ENCODE assay signal across 9 cellular contexts in the genomic region with DNA sequence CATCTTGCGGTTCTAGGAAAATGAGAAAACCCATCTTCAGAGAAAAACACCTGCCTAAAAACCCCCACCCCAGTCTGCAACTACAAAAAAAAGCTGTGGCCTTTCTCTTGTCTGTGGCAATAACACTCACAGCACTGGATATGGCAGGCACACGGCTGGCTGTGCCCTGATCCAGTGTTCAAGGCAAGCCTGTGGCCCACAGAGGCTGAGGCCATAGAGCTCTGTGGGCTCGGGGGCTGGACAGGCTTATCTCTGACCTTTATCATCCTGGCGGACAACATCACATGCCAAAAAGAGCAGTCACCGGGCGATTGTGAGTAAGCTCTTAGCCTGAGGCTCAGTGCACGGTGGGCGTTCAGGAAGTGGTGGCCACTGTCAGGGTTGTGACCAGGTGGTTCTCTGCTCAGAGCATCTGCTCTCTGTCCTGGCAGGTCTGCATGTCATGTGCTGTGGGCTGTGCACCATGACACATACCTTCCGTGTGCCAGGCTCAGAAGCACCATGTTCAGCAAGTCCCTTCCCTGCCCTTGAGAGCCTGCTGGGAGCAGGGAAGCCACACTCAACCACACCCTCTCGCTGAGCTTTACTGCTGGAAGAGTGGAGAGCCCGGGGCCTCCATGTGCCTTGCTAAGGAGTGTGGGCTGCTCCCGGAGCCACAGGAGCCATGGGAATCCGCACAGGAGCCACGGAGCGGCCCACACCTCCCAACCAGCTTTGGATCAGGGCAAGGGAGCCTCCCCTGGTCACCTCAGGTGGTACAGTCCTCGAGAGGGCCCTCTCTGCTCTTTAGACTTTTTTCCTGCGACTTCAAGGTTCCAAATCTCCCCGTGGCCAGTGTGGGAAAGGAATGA. TPM values are rescaled to one million over a fixed set of nuclear protein-coding genes. Genes with fewer than 3 reads are reported as not detected.
A peak's percentile ranks its signal among the peaks of the same experiment; 100 is the strongest.
DNase-seq lines count a peak whose midpoint lies in the region; ATAC-seq, FAIRE-seq and TF ChIP-seq lines count a peak whose summit lies in the region.
"Had no signal": no experiment of that assay in that cellular context is flagged by ENCODE, and none has a peak within 500 bp of the region (broad histone marks: within the 10 kb centered on the region; RNA-seq: fewer than 3 reads in every experiment).

No MANE protein-coding gene starts in this region.

- DNase-seq in A549 (ENCODE audit: low read depth in 1 of 2, low spot score in 1 of 2) (peak in 1 of 2 experiments; percentile 67), H54 (ENCODE audit: insufficient read length, low spot score) (peak; percentile 72), SK-N-SH (peak; percentile 71), left ventricle myocardium inferior (no peak), sigmoid colon (no peak), NCI-H1694 (lab: John Stamatoyannopoulos, UW) (no peak), NCI-H774 (lab: John Stamatoyannopoulos, UW) (no peak), NCI-H1092 treated with DMSO at 0.1 percent for 48 hours (lab: John Stamatoyannopoulos, UW) (no peak)

- H3K9me3 ChIP-seq in A549: no peaks in the 10 kb centered on the region
- H3K9me3 ChIP-seq in SK-N-SH: no peaks in the 10 kb centered on the region
- H3K9me3 ChIP-seq in left ventricle myocardium inferior (replicated peaks): no peaks in the 10 kb centered on the region
- H3K9me3 ChIP-seq in sigmoid colon: no peaks in the 10 kb centered on the region

- H3K27me3 ChIP-seq in SK-N-SH (ENCODE audit: insufficient read depth) (no peaks in the 10 kb centered on the region), left ventricle myocardium inferior (ENCODE audit: low read depth) (no peaks in the 10 kb centered on the region), sigmoid colon (no peaks in the 10 kb centered on the region)

- no peak overlapping the region for H3K4me3 ChIP-seq in A549
- no peak overlapping the region for H3K4me3 ChIP-seq in SK-N-SH (ENCODE audit: low read depth in 2 of 2, low read length in 1 of 2)
- H3K4me3 ChIP-seq in left ventricle myocardium inferior: no peak overlapping the region
- H3K4me3 ChIP-seq in sigmoid colon: no peak overlapping the region

- intact Hi-C loops in left ventricle myocardium inferior (cut with micrococcal nuclease): no loop called here
- intact Hi-C loops in sigmoid colon (cut with DNase I): no loop called here

- TF ChIP-seq RAD21 in A549 (conservative IDR thresholded peaks at IDR 0.05 in 1 of 2, IDR thresholded peaks at IDR 0.05 in 1 of 2) (0 out of 5 replicates have a peak, but pooled peaks have one; percentile 17), SK-N-SH (IDR thresholded peaks at IDR 0.05; ENCODE audit: low read length) (no peak)

- H3K27ac ChIP-seq in A549 (peak overlapping the region; percentile 53 to 86), SK-N-SH (ENCODE audit: low read depth in 2 of 2, low read length in 1 of 2) (peak overlapping the region in 1 of 2 experiments; percentile 8; a peak in 2 of 4 replicates), left ventricle myocardium inferior (replicated peaks) (peak overlapping the region; percentile 56), sigmoid colon (no peak overlapping the region)

- peak; percentile 80 to 81 for ATAC-seq in A549

- H3K36me3 ChIP-seq in SK-N-SH (replicated peaks in 1 of 2; ENCODE audit: control insufficient read depth in 1 of 2, insufficient read depth in 2 of 2, low read length in 1 of 2) (no peaks in the 10 kb centered on the region), left ventricle myocardium inferior (no peaks in the 10 kb centered on the region), sigmoid colon (no peaks in the 10 kb centered on the region)

- TF ChIP-seq POLR2A in A549 (IDR thresholded peaks at IDR 0.05; ENCODE audit: low read length) (no peak), H54 (IDR thresholded peaks at IDR 0.05; ENCODE audit: low read depth, low read length) (0 out of 2 replicates have a peak, but pooled peaks have one; percentile 4), sigmoid colon (IDR thresholded peaks at IDR 0.05) (no peak)

- H3K4me2 ChIP-seq in A549: peak overlapping the region; percentile 59
- H3K4me2 ChIP-seq in SK-N-SH: no peak overlapping the region

- no peaks in the 10 kb centered on the region for H4K20me1 ChIP-seq in SK-N-SH (ENCODE audit: insufficient read depth)

- TF ChIP-seq CTCF in A549 (IDR thresholded peaks at IDR 0.05) (peak; percentile 13; the same call in 1 of the 3 replicates), SK-N-SH (IDR thresholded peaks at IDR 0.05) (no peak), left ventricle myocardium inferior (IDR thresholded peaks at IDR 0.05; ENCODE audit: borderline replicate concordance) (no peak), sigmoid colon (IDR thresholded peaks at IDR 0.05) (no peak)

- no peaks in the 10 kb centered on the region for H3K9me2 ChIP-seq in SK-N-SH

- H3F3A ChIP-seq in SK-N-SH (replicated peaks; ENCODE audit: insufficient read depth): peaks cover 5% of the 10 kb centered on the region

- POLR2A ChIA-PET in A549 (lab: Yijun Ruan, JAX) (interaction anchor here (0.9 to 1.0 kb wide), 2 partner anchors 37 to 48 kb away, joined by 3 to 4 read pairs; partner anchors contain the start of gene NR6A1), SK-N-SH (lab: Yijun Ruan, JAX) (no interaction called here)

- H3K4me1 ChIP-seq in A549 (peaks cover 20% of the 10 kb centered on the region), SK-N-SH (ENCODE audit: control insufficient read depth in 1 of 2, insufficient read depth in 2 of 2, low read depth in 1 of 2, low read length in 1 of 2) (peaks cover 0 to 8% of the 10 kb centered on the region in 2 experiments; a peak in 2 of 4 replicates), left ventricle myocardium inferior (peaks cover 24% of the 10 kb centered on the region), sigmoid colon (peaks cover 0 to 8% (median 7%) of the 10 kb centered on the region in 4 donors)

- CTCF ChIA-PET in A549 (lab: Yijun Ruan, JAX): interaction anchor here (1.0 to 40.0 kb wide), 9 partner anchors 10 to 43 kb away, joined by 3 to 785 read pairs (median 9); partner anchors contain the start of genes NR6A1, OLFML2A and WDR38
- CTCF ChIA-PET in SK-N-SH (lab: Yijun Ruan, JAX): interaction anchor here (0.8 to 5.0 kb wide), 11 partner anchors 9 to 49 kb away, joined by 3 to 42 read pairs (median 5); partner anchors contain the start of genes NR6A1 and WDR38

- no peak overlapping the region; the same call in 1 of the 2 replicates for H2AFZ ChIP-seq in SK-N-SH (ENCODE audit: low read depth)

- TF ChIP-seq EP300 in A549 (IDR thresholded peaks at IDR 0.05) (no peak), SK-N-SH (IDR thresholded peaks at IDR 0.05; ENCODE audit: borderline replicate concordance in 1 of 2, low read depth in 1 of 2, low read length in 1 of 2) (peak; percentile 35 to 55; a peak in 3 of 4 replicates), sigmoid colon (IDR thresholded peaks at IDR 0.05) (no peak)

- WGBS in A549 (ENCODE audit: missing lambda C conversion rate): 30% methylated on average over 18 of the region's 18 CpGs
- WGBS in SK-N-SH (ENCODE audit: low lambda C conversion rate): 32% methylated on average over 12 of the region's 18 CpGs
- 50 to 70% methylated on average over 18 of the region's 18 CpGs for WGBS in sigmoid colon, 2 donors

- FAIRE-seq in A549 (lab: Jason Lieb, UNC) (no peak), H54 (lab: Jason Lieb, UNC) (peak; percentile 93)

- no peak overlapping the region for H3K9ac ChIP-seq in SK-N-SH

- no peaks in the 10 kb centered on the region for H3K79me2 ChIP-seq in SK-N-SH (ENCODE audit: insufficient read depth)

RNA-seq across cellular contexts. Expression of gene WDR38, which starts 34.6 kb away (rescaled TPM):
- not detected in 2 replicates for polyA plus RNA-seq in A549 (2011; rRNA removed)
- polyA plus RNA-seq in A549 (2012; cell fraction: cytosol; rRNA removed): 0.04 and 0.05 TPM in 2 replicates
- 0.07 TPM in 1 of 2 replicates, not detected in the other for polyA plus RNA-seq in A549 (2012; cell fraction: nucleus; rRNA removed)
- polyA plus RNA-seq in A549 (2017; fragmentation: RNase III; extraction: RNeasy Plus Mini Kit Qiagen cat#74134 plus additional on column Dnase treatment): 0.12 TPM in 1 of 3 replicates, not detected in the others
- not detected in 2 replicates for polyA minus RNA-seq in A549 (2011; rRNA and poly(A)+ RNA removed)
- polyA plus RNA-seq in SK-N-SH (2012; rRNA removed): not detected in 2 replicates
- not detected in 2 replicates for polyA plus RNA-seq in SK-N-SH (2012; cell fraction: cytosol; rRNA removed)
- not detected in 2 replicates for polyA plus RNA-seq in SK-N-SH (2012; cell fraction: nucleus; rRNA removed)
- total RNA-seq in left ventricle myocardium inferior: not detected
- total RNA-seq in sigmoid colon: not detected
- not detected for polyA plus RNA-seq in sigmoid colon
- polyA plus RNA-seq: neural cell had no signal

RNA-seq across cellular contexts. Expression of gene OLFML2A, which starts 41.7 kb away (rescaled TPM):
- polyA plus RNA-seq in A549 (2011; rRNA removed): 8.2 and 11.8 TPM in 2 replicates
- 6.8 and 12.1 TPM in 2 replicates for polyA plus RNA-seq in A549 (2012; cell fraction: cytosol; rRNA removed)
- polyA plus RNA-seq in A549 (2012; cell fraction: nucleus; rRNA removed): 14.9 and 16.6 TPM in 2 replicates
- polyA plus RNA-seq in A549 (2017; fragmentation: RNase III; extraction: RNeasy Plus Mini Kit Qiagen cat#74134 plus additional on column Dnase treatment): 11.3 to 16.2 TPM (median 14.5 TPM) in 3 replicates
- polyA minus RNA-seq in A549 (2011; rRNA and poly(A)+ RNA removed): 10.8 and 11.7 TPM in 2 replicates
- polyA plus RNA-seq in SK-N-SH (2012; rRNA removed): 4.8 and 7.7 TPM in 2 replicates
- 4.7 and 6.5 TPM in 2 replicates for polyA plus RNA-seq in SK-N-SH (2012; cell fraction: cytosol; rRNA removed)
- 4.8 and 5.3 TPM in 2 replicates for polyA plus RNA-seq in SK-N-SH (2012; cell fraction: nucleus; rRNA removed)
- total RNA-seq in left ventricle myocardium inferior: 41.1 TPM
- total RNA-seq in sigmoid colon: 100 to 1,000 TPM in 1 of 4 donors, 10 to 100 TPM in 3; 60.0 to 147 (median 65.5) TPM
- polyA plus RNA-seq in sigmoid colon: 1 to 10 TPM in 1 of 3 donors, under 1 TPM in 2; 0.46 to 3.4 (median 0.60) TPM

RNA-seq across cellular contexts. Expression of gene RPL35, which starts 43.1 kb away (rescaled TPM):
- 3,076 and 3,452 TPM in 2 replicates for polyA plus RNA-seq in A549 (2011; rRNA removed)
- polyA plus RNA-seq in A549 (2012; cell fraction: cytosol; rRNA removed): 3,719 and 4,748 TPM in 2 replicates
- polyA plus RNA-seq in A549 (2012; cell fraction: nucleus; rRNA removed): 1,546 and 2,457 TPM in 2 replicates
- 2,179 to 2,449 TPM (median 2,307 TPM) in 3 replicates for polyA plus RNA-seq in A549 (2017; fragmentation: RNase III; extraction: RNeasy Plus Mini Kit Qiagen cat#74134 plus additional on column Dnase treatment)
- 258 and 279 TPM in 2 replicates for polyA minus RNA-seq in A549 (2011; rRNA and poly(A)+ RNA removed)
- polyA plus RNA-seq in SK-N-SH (2012; rRNA removed): 5,012 and 5,348 TPM in 2 replicates
- 4,799 and 5,551 TPM in 2 replicates for polyA plus RNA-seq in SK-N-SH (2012; cell fraction: cytosol; rRNA removed)
- 922 and 958 TPM in 2 replicates for polyA plus RNA-seq in SK-N-SH (2012; cell fraction: nucleus; rRNA removed)
- total RNA-seq in left ventricle myocardium inferior: 686 TPM
- total RNA-seq in sigmoid colon: 1,000 to 10,000 TPM; 1,773 to 4,392 (median 3,675) TPM
- polyA plus RNA-seq in sigmoid colon: 1,000 to 10,000 TPM; 3,565 to 4,971 (median 3,954) TPM

RNA-seq across cellular contexts. Expression of gene ARPC5L, which starts 43.3 kb away (rescaled TPM):
- polyA plus RNA-seq in A549 (2011; rRNA removed) (44.9 and 62.8 TPM in 2 replicates), A549 (2017; fragmentation: RNase III; extraction: RNeasy Plus Mini Kit Qiagen cat#74134 plus additional on column Dnase treatment) (59.4 to 65.6 TPM (median 59.9 TPM) in 3 replicates), SK-N-SH (2012; rRNA removed) (69.6 and 73.1 TPM in 2 replicates), sigmoid colon (10 to 100 TPM; 57.7 to 70.3 (median 65.7) TPM)
- 56.5 and 64.9 TPM in 2 replicates for polyA plus RNA-seq in A549 (2012; cell fraction: cytosol; rRNA removed)
- polyA plus RNA-seq in A549 (2012; cell fraction: nucleus; rRNA removed): 35.2 and 46.8 TPM in 2 replicates
- 13.2 and 17.5 TPM in 2 replicates for polyA minus RNA-seq in A549 (2011; rRNA and poly(A)+ RNA removed)
- polyA plus RNA-seq in SK-N-SH (2012; cell fraction: cytosol; rRNA removed): 80.8 and 100 TPM in 2 replicates
- polyA plus RNA-seq in SK-N-SH (2012; cell fraction: nucleus; rRNA removed): 72.6 and 77.5 TPM in 2 replicates
- total RNA-seq in left ventricle myocardium inferior (39.2 TPM), sigmoid colon (10 to 100 TPM; 16.9 to 26.2 (median 24.5) TPM)

RNA-seq across cellular contexts. Expression of gene NR6A1, which starts 47.5 kb away (rescaled TPM):
- polyA plus RNA-seq in A549 (2011; rRNA removed): 3.3 and 4.1 TPM in 2 replicates
- 1.1 and 1.3 TPM in 2 replicates for polyA plus RNA-seq in A549 (2012; cell fraction: cytosol; rRNA removed)
- 4.7 and 6.2 TPM in 2 replicates for polyA plus RNA-seq in A549 (2012; cell fraction: nucleus; rRNA removed)
- 1.7 to 1.8 TPM (median 1.7 TPM) in 3 replicates for polyA plus RNA-seq in A549 (2017; fragmentation: RNase III; extraction: RNeasy Plus Mini Kit Qiagen cat#74134 plus additional on column Dnase treatment)
- polyA minus RNA-seq in A549 (2011; rRNA and poly(A)+ RNA removed): 9.3 and 15.1 TPM in 2 replicates
- polyA plus RNA-seq in SK-N-SH (2012; rRNA removed): 1.2 and 1.4 TPM in 2 replicates
- 0.63 and 1.1 TPM in 2 replicates for polyA plus RNA-seq in SK-N-SH (2012; cell fraction: cytosol; rRNA removed)
- polyA plus RNA-seq in SK-N-SH (2012; cell fraction: nucleus; rRNA removed): 5.8 and 7.7 TPM in 2 replicates
- total RNA-seq in left ventricle myocardium inferior: 1.0 TPM
- 1 to 10 TPM; 1.2 to 3.0 (median 2.0) TPM for total RNA-seq in sigmoid colon
- 1 to 10 TPM in 1 of 3 donors, under 1 TPM in 2; 0.60 to 1.8 (median 0.69) TPM for polyA plus RNA-seq in sigmoid colon

Comparison
In these comparisons a context has a peak if more than half of its experiments do, and no peak if none do; other contexts are left out.
1. DNase-seq: peak in H54 (single experiment) and SK-N-SH (single experiment); none in left ventricle myocardium inferior (single experiment), sigmoid colon (single experiment), NCI-H1694 (single experiment), NCI-H774 (single experiment) and NCI-H1092 treated with DMSO at 0.1 percent for 48 hours (single experiment).
2. H3K27ac ChIP-seq: peak in A549 (2 of 2) and left ventricle myocardium inferior (single experiment); none in sigmoid colon (0 of 4).
3. Of the 12 proteins assayed by ChIP-seq in both A549 and SK-N-SH: peak only in A549: CTCF, MAX, RAD21 and USF2; only in SK-N-SH: EP300 and RCOR1; in both: none; in neither: 5; mixed calls (peak in some experiments, not most) for 1.